ENCODE assay signal across 8 cellular contexts in genomic region chr6:113971786-113972185, GRCh38. TPM values are rescaled to one million over a fixed set of nuclear protein-coding genes. Genes with fewer than 3 reads are reported as not detected.
DNase-seq lines count a peak whose midpoint lies in the region; ATAC-seq and TF ChIP-seq lines count a peak whose summit lies in the region.

No MANE protein-coding gene starts in this region.

- intact Hi-C loops in testis (cut with DNase I; ENCODE audit: low total_unique reads): no loop called here

- H3K36me3 Mint-ChIP-seq in WTC11: peaks cover 4% of the 10 kb centered on the region; the same call in 1 of the 2 replicates

- ATAC-seq in WTC11: no peak

- H3K4me3 ChIP-seq in BJ (ENCODE audit: low read depth, low read length) (peak overlapping the region; percentile 63), testis (peak overlapping the region; percentile 97 to 99)

- no peak for DNase-seq in BJ (ENCODE audit: low read depth)
- peak; percentile 13 for DNase-seq in HEK293T (ENCODE audit: extremely low spot score)
- no peak for DNase-seq in WTC11 (ENCODE audit: low spot score)
- DNase-seq in iris pigment epithelial cell (ENCODE audit: low read depth): peak; percentile 23
- peak; percentile 38 for DNase-seq in testis
- no peak for DNase-seq in SIG-M5 (lab: John Stamatoyannopoulos, UW)
- DNase-seq in NCI-H1092 (lab: John Stamatoyannopoulos, UW): no peak
- no peak for DNase-seq in NCI-H345 (lab: John Stamatoyannopoulos, UW)

- H3K27ac Mint-ChIP-seq in WTC11: no peak overlapping the region

- 25% methylated on average over 2 of the region's 2 CpGs for WGBS in testis, 2 donors

- H3K4me3 Mint-ChIP-seq in WTC11: peak overlapping the region; percentile 46

- no peaks in the 10 kb centered on the region for H3K9me3 ChIP-seq in testis

- peaks cover 16% of the 10 kb centered on the region for H3K4me1 ChIP-seq in testis

- H3K9me3 Mint-ChIP-seq in WTC11: no peaks in the 10 kb centered on the region

- peaks cover 7% of the 10 kb centered on the region; the same call in 1 of the 2 replicates for H3K27me3 Mint-ChIP-seq in WTC11 (ENCODE audit: low read depth)

- POLR2A ChIA-PET in BJ (lab: Charles Lee) (interaction anchor here (1.0 kb wide), 1 partner anchor 24 kb away, joined by 3 read pairs; no protein-coding TSS in a partner anchor), HEK293T (lab: Yijun Ruan, JAX) (interaction anchor here (1.1 to 2.4 kb wide), 5 partner anchors 9 to 30 kb away, joined by 3 to 10 read pairs (median 4); no protein-coding TSS in a partner anchor), WTC11 (lab: Charles Lee) (interaction anchor here (0.5 kb wide), 1 partner anchor 17 kb away, joined by 4 read pairs; no protein-coding TSS in a partner anchor)

- H3K27me3 ChIP-seq in BJ (ENCODE audit: control insufficient read depth, insufficient read depth, low read length) (no peaks in the 10 kb centered on the region), testis (no peaks in the 10 kb centered on the region)

- CTCF ChIA-PET in BJ (lab: Yijun Ruan, JAX): interaction anchor here (1.0 to 1.7 kb wide), 2 partner anchors 23 to 136 kb away, joined by 4 to 6 read pairs; no protein-coding TSS in a partner anchor
- CTCF ChIA-PET in HEK293T (lab: Yijun Ruan, JAX): interaction anchor here (0.9 kb wide), 1 partner anchor 9 kb away, joined by 4 read pairs; no protein-coding TSS in a partner anchor
- CTCF ChIA-PET in WTC11 (lab: Charles Lee): interaction anchor here (0.6 to 2.2 kb wide), 5 partner anchors 9 to 352 kb away, joined by 3 to 8 read pairs (median 6); no protein-coding TSS in a partner anchor

- H3K36me3 ChIP-seq in BJ (ENCODE audit: control insufficient read depth, insufficient read depth, low read length) (no peaks in the 10 kb centered on the region), testis (ENCODE audit: low read depth, missing control alignments) (no peaks in the 10 kb centered on the region)

- H3K4me1 Mint-ChIP-seq in WTC11: peaks cover 33% of the 10 kb centered on the region

- TF ChIP-seq POLR2A in testis (IDR thresholded peaks at IDR 0.05): no peak

- H3K27ac ChIP-seq in testis: peak overlapping the region; percentile 96

- TF ChIP-seq CTCF in BJ (IDR thresholded peaks at IDR 0.05; ENCODE audit: insufficient read depth, low read depth, low read length) (no peak), WTC11 (IDR thresholded peaks at IDR 0.05) (no peak), testis (IDR thresholded peaks at IDR 0.05) (no peak)

TF ChIP-seq in HEK293T, 16 proteins besides CTCF, POLR2A, EP300 and RAD21:
- TF ChIP-seq BHLHE40 (IDR thresholded peaks at IDR 0.05; ENCODE audit: borderline replicate concordance) (no peak), PKNOX1 (IDR thresholded peaks at IDR 0.05) (no peak), ELF4 (IDR thresholded peaks at IDR 0.05) (no peak)

TF ChIP-seq in WTC11, 78 proteins besides CTCF, POLR2A, EP300 and RAD21:
- TF ChIP-seq HMGA2 (CRISPR knock-in tag; IDR thresholded peaks at IDR 0.05) (no peak), SMAD3 (CRISPR knock-in tag; IDR thresholded peaks at IDR 0.05; ENCODE audit: borderline replicate concordance) (no peak), USF1 (CRISPR knock-in tag; IDR thresholded peaks at IDR 0.05) (no peak), ZBTB43 (CRISPR knock-in tag; IDR thresholded peaks at IDR 0.05) (no peak), ZBTB21 (CRISPR knock-in tag; IDR thresholded peaks at IDR 0.05; ENCODE audit: borderline replicate concordance) (no peak), FOXK1 (CRISPR knock-in tag; IDR thresholded peaks at IDR 0.05) (no peak), FOXJ3 (CRISPR knock-in tag; IDR thresholded peaks at IDR 0.05; ENCODE audit: borderline replicate concordance) (no peak), MYBL2 (CRISPR knock-in tag; IDR thresholded peaks at IDR 0.05) (no peak), TEAD1 (CRISPR knock-in tag; IDR thresholded peaks at IDR 0.05) (no peak)

RNA-seq across cellular contexts. Expression of gene HDAC2, which starts 0.8 kb away (rescaled TPM):
- polyA plus RNA-seq in BJ (2011; rRNA removed) (48.6 and 130 TPM in 2 replicates), testis (ENCODE audit: insufficient read depth, low read depth, low replicate concordance) (119 TPM)
- polyA minus RNA-seq in BJ (2011; rRNA and poly(A)+ RNA removed): 68.5 and 77.0 TPM in 2 replicates
- total RNA-seq in WTC11 (2021) (318 to 331 TPM (median 321 TPM) in 3 replicates), testis (100 to 1,000 TPM in 1 of 2 donors, 10 to 100 TPM in 1; 99.3 to 146 TPM)

Comparison
In these comparisons a context has a peak if more than half of its experiments do, and no peak if none do; other contexts are left out.
1. DNase-seq: peak in HEK293T (single experiment), iris pigment epithelial cell (single experiment) and testis (single experiment); none in BJ (single experiment), WTC11 (single experiment), SIG-M5 (single experiment), NCI-H1092 (single experiment) and NCI-H345 (single experiment).